Comparison of ENCODE assay signal across 8 cellular contexts in the genomic region with DNA sequence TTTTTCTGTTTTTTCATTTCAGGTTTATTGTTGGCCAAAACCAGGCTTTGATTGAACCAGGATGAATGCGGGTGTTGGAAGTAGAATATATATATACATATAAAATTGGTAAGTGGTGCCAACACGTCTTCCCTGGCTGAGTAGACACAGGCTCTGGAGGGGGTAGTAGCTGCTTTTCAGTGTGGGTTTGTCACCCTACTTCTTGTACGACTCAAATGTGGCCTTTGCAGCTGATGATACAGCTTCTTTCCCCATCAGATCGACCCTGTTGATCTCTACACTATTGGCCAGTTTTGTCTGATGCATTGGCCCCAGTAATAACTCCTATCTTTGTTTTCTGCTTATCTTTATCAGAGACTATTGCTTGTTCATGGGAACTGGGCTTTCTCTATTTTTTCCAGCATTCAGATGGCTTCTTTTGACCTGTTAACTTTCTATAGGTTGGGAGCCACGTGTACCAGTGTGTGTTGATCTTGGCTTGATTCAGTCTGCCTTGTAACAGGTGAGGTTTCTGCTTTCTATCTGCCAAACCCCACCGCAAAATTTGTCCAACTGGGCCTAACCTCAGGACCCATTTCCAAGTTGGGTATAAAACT. TPM values are rescaled to one million over a fixed set of nuclear protein-coding genes. Genes with fewer than 3 reads are reported as not detected.
DNase-seq lines count a peak whose midpoint lies in the region; TF ChIP-seq lines count a peak whose summit lies in the region.

No MANE protein-coding gene starts in this region.

- peaks cover 8% of the 10 kb centered on the region for H3K79me1 ChIP-seq in mesendoderm (ENCODE audit: low read length)

- H3K18ac ChIP-seq in mesendoderm (ENCODE audit: low read length) = no peak overlapping the region

- H2AK5ac ChIP-seq in mesendoderm (ENCODE audit: low read length) = no peak overlapping the region

- peak overlapping the region; percentile 78 for H3K9ac ChIP-seq in mesendoderm (ENCODE audit: low read length)

- no peak overlapping the region for H2BK15ac ChIP-seq in mesendoderm (replicated peaks; ENCODE audit: low read depth)

- POLR2A ChIA-PET in HEK293T (lab: Yijun Ruan, JAX) = interaction anchor here (1.2 to 1.7 kb wide), 2 partner anchors 11 to 35 kb away, joined by 4 to 5 read pairs; no protein-coding TSS in a partner anchor

- H3K4ac ChIP-seq in mesendoderm (ENCODE audit: low read depth, low read length) = no peak overlapping the region

- H3K27ac ChIP-seq in mesendoderm (ENCODE audit: low read depth, low read length) = peak overlapping the region; percentile 53

- H3K36me3 ChIP-seq in mesendoderm (ENCODE audit: control insufficient read depth, insufficient read depth, low read length) = peaks cover 48% of the 10 kb centered on the region

- no peak overlapping the region for H2BK120ac ChIP-seq in mesendoderm (ENCODE audit: low read depth, low read length)

- in situ Hi-C loops in astrocyte of the cerebellum (cut with HindIII; ENCODE audit: low sequenced_read_pairs) = no loop called here

- peak overlapping the region; percentile 98 for H3K56ac ChIP-seq in mesendoderm (ENCODE audit: low read length)

- TF ChIP-seq CTCF in AG09309 (IDR thresholded peaks at IDR 0.05; ENCODE audit: control insufficient read depth, insufficient read depth, low read depth, low read length, missing control alignments) (no peak), HFF-Myc (IDR thresholded peaks at IDR 0.05; ENCODE audit: low read depth, low read length, missing control alignments) (no peak), astrocyte of the cerebellum (IDR thresholded peaks at IDR 0.05; ENCODE audit: low read depth, low read length, missing control alignments) (no peak)

- CTCF ChIA-PET in HEK293T (lab: Yijun Ruan, JAX) = interaction anchor here (1.6 kb wide), 1 partner anchor 40 kb away, joined by 4 read pairs; no protein-coding TSS in a partner anchor

- H3K27me3 ChIP-seq in mesendoderm (ENCODE audit: insufficient read depth, low read length, poor library complexity) = no peaks in the 10 kb centered on the region

- no peak overlapping the region for H3K23ac ChIP-seq in mesendoderm (ENCODE audit: low read length)

- WGBS in mesendoderm (ENCODE audit: extremely low coverage, insufficient coverage, low lambda C conversion rate) = no CpG with 5 or more reads among the region's 6 CpGs

- peak overlapping the region; percentile 56 for H3K4me2 ChIP-seq in mesendoderm (ENCODE audit: low read length)

- no peak overlapping the region for H2BK5ac ChIP-seq in mesendoderm (ENCODE audit: low read length)

- DNase-seq in AG09309 (ENCODE audit: low read depth) (no peak), HFF-Myc (ENCODE audit: extremely low read depth, low read depth) (no peak), astrocyte of the cerebellum (ENCODE audit: low read depth) (no peak), mesendoderm (peak; percentile 18), putamen (ENCODE audit: low spot score) (no peak), MV-4-11 (lab: John Stamatoyannopoulos, UW) (no peak), HPDE6-E6E7 (ENCODE audit: extremely low spot score) (no peak), HEK293T (ENCODE audit: extremely low spot score) (no peak)

- H3K79me2 ChIP-seq in mesendoderm (ENCODE audit: control insufficient read depth, insufficient read depth, low read length) = peaks cover 91% of the 10 kb centered on the region

- H4K8ac ChIP-seq in mesendoderm (ENCODE audit: low read depth, low read length) = no peak overlapping the region

- no peak overlapping the region for H4K5ac ChIP-seq in mesendoderm (ENCODE audit: low read length)

- H3K4me3 ChIP-seq in AG09309 (ENCODE audit: control insufficient read depth, low read depth, low read length) (peak overlapping the region; percentile 91), HFF-Myc (replicated peaks; ENCODE audit: low read depth, low read length) (peak overlapping the region; percentile 99), astrocyte of the cerebellum (ENCODE audit: low read depth, low read length) (peak overlapping the region; percentile 96), mesendoderm (ENCODE audit: low read length) (peak overlapping the region; percentile 64)

- peaks cover 2% of the 10 kb centered on the region for H3K4me1 ChIP-seq in mesendoderm (ENCODE audit: control insufficient read depth, low read depth, low read length)

TF ChIP-seq in HEK293T, 16 proteins besides CTCF, POLR2A, EP300 and RAD21:
- TF ChIP-seq ARNT (IDR thresholded peaks at IDR 0.05) = no peak
- no peak for TF ChIP-seq FOXA1 (IDR thresholded peaks at IDR 0.05)
- TF ChIP-seq NFRKB (IDR thresholded peaks at IDR 0.05) = no peak
- TF ChIP-seq CTBP1 (IDR thresholded peaks at IDR 0.05; ENCODE audit: borderline replicate concordance) = no peak
- TF ChIP-seq TARDBP (IDR thresholded peaks at IDR 0.05) = no peak
- TF ChIP-seq FOXM1 (IDR thresholded peaks at IDR 0.05; ENCODE audit: borderline replicate concordance) = no peak
- no peak for TF ChIP-seq ZNF384 (IDR thresholded peaks at IDR 0.05)
- no peak; the same call in 1 of the 2 replicates for TF ChIP-seq ELF4 (IDR thresholded peaks at IDR 0.05)
- TF ChIP-seq, protein P1, sequence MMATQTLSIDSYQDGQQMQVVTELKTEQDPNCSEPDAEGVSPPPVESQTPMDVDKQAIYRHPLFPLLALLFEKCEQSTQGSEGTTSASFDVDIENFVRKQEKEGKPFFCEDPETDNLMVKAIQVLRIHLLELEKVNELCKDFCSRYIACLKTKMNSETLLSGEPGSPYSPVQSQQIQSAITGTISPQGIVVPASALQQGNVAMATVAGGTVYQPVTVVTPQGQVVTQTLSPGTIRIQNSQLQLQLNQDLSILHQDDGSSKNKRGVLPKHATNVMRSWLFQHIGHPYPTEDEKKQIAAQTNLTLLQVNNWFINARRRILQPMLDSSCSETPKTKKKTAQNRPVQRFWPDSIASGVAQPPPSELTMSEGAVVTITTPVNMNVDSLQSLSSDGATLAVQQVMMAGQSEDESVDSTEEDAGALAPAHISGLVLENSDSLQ (IDR thresholded peaks at IDR 0.05) = no peak
- TF ChIP-seq SUZ12 (IDR thresholded peaks at IDR 0.05) = no peak
- TF ChIP-seq L3MBTL2 (conservative IDR thresholded peaks at IDR 0.05) = no peak
- TF ChIP-seq SP1 (IDR thresholded peaks at IDR 0.05) = no peak
- no peak for TF ChIP-seq FOXK2 (IDR thresholded peaks at IDR 0.05)
- no peak for TF ChIP-seq BHLHE40 (IDR thresholded peaks at IDR 0.05; ENCODE audit: borderline replicate concordance)
- TF ChIP-seq HDGF (IDR thresholded peaks at IDR 0.05; ENCODE audit: borderline replicate concordance) = no peak
- TF ChIP-seq LEF1 (IDR thresholded peaks at IDR 0.05; ENCODE audit: borderline replicate concordance) = no peak
TF ChIP-seq in HEK293T: peak in this region for 0.

RNA-seq across cellular contexts. Expression of a gene that starts 2.7 kb away (rescaled TPM):
- polyA plus RNA-seq in mesendoderm (2013, experiment 1 of 2) = 6.2 TPM
- polyA plus RNA-seq in mesendoderm (2013, experiment 2 of 2) = 6.1 TPM
